Comparison of ENCODE assay signal across 14 cellular contexts in genomic region chr5:161286066-161286655, GRCh38.
DNase-seq lines count a peak whose midpoint lies in the region; ATAC-seq, FAIRE-seq and TF ChIP-seq lines count a peak whose summit lies in the region.
"Had no signal": no experiment of that assay in that cellular context is flagged by ENCODE, and none has a peak within 500 bp of the region (broad histone marks: within the 10 kb centered on the region; RNA-seq: fewer than 3 reads in every experiment).

No MANE protein-coding gene starts in this region.

- peak overlapping the region; percentile 1; the same call in 1 of the 2 replicates for H3K4me3 ChIP-seq in GM12864 (ENCODE audit: low read depth, low read length)
- H3K4me3 ChIP-seq: SJSA1 had no signal

- DNase-seq in GM12864 (ENCODE audit: low read depth) (peak; percentile 25), GM19239 (ENCODE audit: insufficient read length, low spot score) (peak; percentile 15), SW480 (ENCODE audit: low spot score) (no peak), superior temporal gyrus (ENCODE audit: extremely low spot score) (no peak), NAMALWA (ENCODE audit: low spot score) (no peak)
- DNase-seq in stimulated activated CD4-positive, alpha-beta T cell treated with anti-CD3 and anti-CD28 coated beads, Interleukin-4, amount 100 ng/mL, for 4 hours: no peak
- DNase-seq: activated CD4-positive, alpha-beta T cell treated with anti-CD3 and anti-CD28 coated beads, Interleukin-2, amount 50 U/mL, for 48 hours; BE2C; IMR-90; mesendoderm; NCI-H2171 treated with DMSO at 0.1 percent for 48 hours had no signal

- ATAC-seq in HG02642 (IDR thresholded peaks at IDR 0.05; ENCODE audit: poor library complexity, unreplicated experiment) (peak; percentile 93), HG03439 (IDR thresholded peaks at IDR 0.05; ENCODE audit: unreplicated experiment) (peak; percentile 82)

- no peak for TF ChIP-seq CTCF in GM12864 (IDR thresholded peaks at IDR 0.05; ENCODE audit: low read depth, low read length, missing control alignments)

- FAIRE-seq in GM19239 (lab: Jason Lieb, UNC): peak; percentile 90

Comparison
In these comparisons a context has a peak if more than half of its experiments do, and no peak if none do; other contexts are left out.
1. DNase-seq: peak in GM12864 (single experiment) and GM19239 (single experiment); none in SW480 (single experiment), stimulated activated CD4-positive, alpha-beta T cell treated with anti-CD3 and anti-CD28 coated beads, Interleukin-4, amount 100 ng/mL, for 4 hours (0 of 2), superior temporal gyrus (single experiment) and NAMALWA (single experiment).